1 cellular context compared by ENCODE assay signal in genomic region chr1:74584185-74584584, GRCh38.
TF ChIP-seq lines count a peak whose summit lies in the region.

No MANE protein-coding gene starts in this region.

TF ChIP-seq in IMR-90, 13 proteins besides CTCF, POLR2A, EP300 and RAD21:
- TF ChIP-seq USF2 (IDR thresholded peaks at IDR 0.05; ENCODE audit: low read depth, low read length) (no peak), RCOR1 (IDR thresholded peaks at IDR 0.05; ENCODE audit: insufficient replicate concordance, low read length) (no peak), MAFK (IDR thresholded peaks at IDR 0.05; ENCODE audit: low read depth, low read length) (no peak), MAZ (IDR thresholded peaks at IDR 0.05; ENCODE audit: borderline replicate concordance, low read depth, low read length) (no peak), FOS (IDR thresholded peaks at IDR 0.05; ENCODE audit: low read depth, low read length) (no peak), CEBPB (IDR thresholded peaks at IDR 0.05; ENCODE audit: low read depth, low read length) (no peak), MXI1 (IDR thresholded peaks at IDR 0.05; ENCODE audit: borderline replicate concordance, low read depth, low read length) (no peak), RFX5 (IDR thresholded peaks at IDR 0.05; ENCODE audit: low read depth, low read length) (no peak), CHD1 (IDR thresholded peaks at IDR 0.05; ENCODE audit: low read depth, low read length) (no peak), NFE2L2 (IDR thresholded peaks at IDR 0.05; ENCODE audit: low read depth, low read length) (no peak)
